Comparison of ENCODE assay signal across 1 cellular context in the genomic region with DNA sequence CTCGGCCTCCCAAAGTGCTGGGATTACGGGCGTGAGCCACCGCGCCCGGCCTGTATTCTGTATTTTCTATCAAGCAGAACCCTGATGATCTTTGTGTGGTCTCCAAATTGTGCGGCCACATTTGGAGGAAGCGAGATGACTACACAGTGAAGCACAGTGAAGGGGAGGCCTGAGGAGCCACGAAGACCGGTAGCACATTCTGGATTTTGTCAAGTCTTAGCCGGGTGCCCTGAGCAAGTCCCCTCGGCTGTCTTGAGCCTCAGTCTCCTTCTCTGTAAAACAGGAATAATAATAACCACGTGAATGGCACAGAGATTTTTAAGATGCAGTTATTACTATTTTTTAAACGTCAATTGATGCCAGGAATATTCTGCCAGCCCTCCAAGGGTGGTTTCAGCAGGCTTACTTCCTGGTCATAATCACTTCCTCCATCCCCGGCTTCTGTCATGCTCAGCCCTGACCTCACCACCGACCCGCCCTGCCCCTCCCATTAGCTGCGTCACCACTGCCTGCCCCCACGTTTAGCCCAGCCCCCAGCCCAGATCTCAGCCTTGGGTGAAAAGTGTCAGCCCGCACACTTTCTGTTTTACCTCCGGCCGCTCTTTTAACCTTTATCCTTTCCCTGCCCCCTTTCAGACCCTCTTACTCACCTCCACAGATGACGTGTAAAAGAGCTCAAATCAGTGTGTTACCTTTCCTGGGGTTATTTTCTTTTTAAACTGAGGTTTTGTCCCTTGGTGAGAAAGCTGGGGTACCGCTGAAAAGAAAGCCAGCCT.
TF ChIP-seq lines count a peak whose summit lies in the region.

No MANE protein-coding gene starts in this region.

TF ChIP-seq in HCT116, 20 proteins besides CTCF, POLR2A, EP300 and RAD21 (continued from another document):
- TF ChIP-seq, protein P1, sequence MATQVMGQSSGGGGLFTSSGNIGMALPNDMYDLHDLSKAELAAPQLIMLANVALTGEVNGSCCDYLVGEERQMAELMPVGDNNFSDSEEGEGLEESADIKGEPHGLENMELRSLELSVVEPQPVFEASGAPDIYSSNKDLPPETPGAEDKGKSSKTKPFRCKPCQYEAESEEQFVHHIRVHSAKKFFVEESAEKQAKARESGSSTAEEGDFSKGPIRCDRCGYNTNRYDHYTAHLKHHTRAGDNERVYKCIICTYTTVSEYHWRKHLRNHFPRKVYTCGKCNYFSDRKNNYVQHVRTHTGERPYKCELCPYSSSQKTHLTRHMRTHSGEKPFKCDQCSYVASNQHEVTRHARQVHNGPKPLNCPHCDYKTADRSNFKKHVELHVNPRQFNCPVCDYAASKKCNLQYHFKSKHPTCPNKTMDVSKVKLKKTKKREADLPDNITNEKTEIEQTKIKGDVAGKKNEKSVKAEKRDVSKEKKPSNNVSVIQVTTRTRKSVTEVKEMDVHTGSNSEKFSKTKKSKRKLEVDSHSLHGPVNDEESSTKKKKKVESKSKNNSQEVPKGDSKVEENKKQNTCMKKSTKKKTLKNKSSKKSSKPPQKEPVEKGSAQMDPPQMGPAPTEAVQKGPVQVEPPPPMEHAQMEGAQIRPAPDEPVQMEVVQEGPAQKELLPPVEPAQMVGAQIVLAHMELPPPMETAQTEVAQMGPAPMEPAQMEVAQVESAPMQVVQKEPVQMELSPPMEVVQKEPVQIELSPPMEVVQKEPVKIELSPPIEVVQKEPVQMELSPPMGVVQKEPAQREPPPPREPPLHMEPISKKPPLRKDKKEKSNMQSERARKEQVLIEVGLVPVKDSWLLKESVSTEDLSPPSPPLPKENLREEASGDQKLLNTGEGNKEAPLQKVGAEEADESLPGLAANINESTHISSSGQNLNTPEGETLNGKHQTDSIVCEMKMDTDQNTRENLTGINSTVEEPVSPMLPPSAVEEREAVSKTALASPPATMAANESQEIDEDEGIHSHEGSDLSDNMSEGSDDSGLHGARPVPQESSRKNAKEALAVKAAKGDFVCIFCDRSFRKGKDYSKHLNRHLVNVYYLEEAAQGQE (IDR thresholded peaks at IDR 0.05; ENCODE audit: low read depth), result no peak
- TF ChIP-seq, protein P2, sequence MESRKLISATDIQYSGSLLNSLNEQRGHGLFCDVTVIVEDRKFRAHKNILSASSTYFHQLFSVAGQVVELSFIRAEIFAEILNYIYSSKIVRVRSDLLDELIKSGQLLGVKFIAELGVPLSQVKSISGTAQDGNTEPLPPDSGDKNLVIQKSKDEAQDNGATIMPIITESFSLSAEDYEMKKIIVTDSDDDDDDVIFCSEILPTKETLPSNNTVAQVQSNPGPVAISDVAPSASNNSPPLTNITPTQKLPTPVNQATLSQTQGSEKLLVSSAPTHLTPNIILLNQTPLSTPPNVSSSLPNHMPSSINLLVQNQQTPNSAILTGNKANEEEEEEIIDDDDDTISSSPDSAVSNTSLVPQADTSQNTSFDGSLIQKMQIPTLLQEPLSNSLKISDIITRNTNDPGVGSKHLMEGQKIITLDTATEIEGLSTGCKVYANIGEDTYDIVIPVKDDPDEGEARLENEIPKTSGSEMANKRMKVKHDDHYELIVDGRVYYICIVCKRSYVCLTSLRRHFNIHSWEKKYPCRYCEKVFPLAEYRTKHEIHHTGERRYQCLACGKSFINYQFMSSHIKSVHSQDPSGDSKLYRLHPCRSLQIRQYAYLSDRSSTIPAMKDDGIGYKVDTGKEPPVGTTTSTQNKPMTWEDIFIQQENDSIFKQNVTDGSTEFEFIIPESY (IDR thresholded peaks at IDR 0.05; ENCODE audit: extremely low read depth, insufficient replicate concordance, low read length), result no peak
- no peak for TF ChIP-seq JUND (IDR thresholded peaks at IDR 0.05)
- no peak for TF ChIP-seq CBX3 (IDR thresholded peaks at IDR 0.05; ENCODE audit: low read depth)
- TF ChIP-seq, protein P3, sequence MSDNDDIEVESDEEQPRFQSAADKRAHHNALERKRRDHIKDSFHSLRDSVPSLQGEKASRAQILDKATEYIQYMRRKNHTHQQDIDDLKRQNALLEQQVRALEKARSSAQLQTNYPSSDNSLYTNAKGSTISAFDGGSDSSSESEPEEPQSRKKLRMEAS (IDR thresholded peaks at IDR 0.05), result peak; percentile 55; the same call in 1 of the 2 replicates
- no peak for TF ChIP-seq CEBPB (IDR thresholded peaks at IDR 0.05; ENCODE audit: low read depth)
- TF ChIP-seq TCF7L2 (IDR thresholded peaks at IDR 0.05; ENCODE audit: borderline replicate concordance, extremely low read depth, insufficient read depth, insufficient read length), result no peak
- no peak for TF ChIP-seq YY1 (IDR thresholded peaks at IDR 0.05; ENCODE audit: extremely low read depth, insufficient replicate concordance, low read depth, low read length)
- TF ChIP-seq SIN3A (IDR thresholded peaks at IDR 0.05; ENCODE audit: low read depth), result no peak
- no peak for TF ChIP-seq FOSL1 (IDR thresholded peaks at IDR 0.05; ENCODE audit: low read depth)
- no peak for TF ChIP-seq ZNF274 (IDR thresholded peaks at IDR 0.05; ENCODE audit: low read depth, low read length)
